Comparison of ENCODE assay signal across 11 cellular contexts in the genomic region with DNA sequence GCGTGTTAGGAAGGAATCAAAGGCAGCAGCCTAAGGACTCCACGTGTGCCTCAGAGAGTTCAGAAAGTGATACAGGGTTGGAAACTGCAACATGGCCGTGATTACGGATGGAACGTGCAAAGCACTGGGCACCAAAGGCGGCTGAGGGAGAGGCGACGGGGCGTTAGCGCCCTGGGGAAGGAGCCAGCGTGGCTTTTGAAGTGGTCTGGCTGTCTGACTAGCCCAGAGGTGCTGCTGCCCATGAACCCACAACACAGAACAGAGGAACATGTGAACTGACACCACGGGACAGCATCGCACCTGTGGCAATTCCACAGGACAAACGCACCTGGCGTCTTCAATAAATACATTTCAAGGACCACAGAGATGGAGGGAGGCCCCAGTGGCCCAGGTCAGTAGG. TPM values are rescaled to one million over a fixed set of nuclear protein-coding genes. Genes with fewer than 3 reads are reported as not detected.
DNase-seq lines count a peak whose midpoint lies in the region; TF ChIP-seq lines count a peak whose summit lies in the region.
"Had no signal": no experiment of that assay in that cellular context is flagged by ENCODE, and none has a peak within 500 bp of the region (broad histone marks: within the 10 kb centered on the region; RNA-seq: fewer than 3 reads in every experiment).

No MANE protein-coding gene starts in this region.

- DNase-seq in islet precursor cell (peak; percentile 44), spleen (peak; percentile 41), NCI-H82 treated with DMSO at 0.1 percent for 48 hours (lab: John Stamatoyannopoulos, UW; ENCODE audit: unreplicated experiment) (no peak)
- no peak for DNase-seq in effector CD8-positive, alpha-beta T cell (lab: John Stamatoyannopoulos, UW)
- DNase-seq: BE2C; CD8-positive, alpha-beta memory T cell; DMS53; GF-D8 had no signal

- WGBS in spleen, 5 donors, result 70 to 76% (median 72%) methylated on average over 15 of the region's 15 CpGs

- H3K4me1 ChIP-seq in BLaER1 (peaks cover 51% of the 10 kb centered on the region), spleen (no peaks in the 10 kb centered on the region)
- H3K4me1 ChIP-seq in BLaER1 treated with 17β-estradiol and CSF1 and Interleukin-3, amounts not matched to agents 10 nM and 100 nM, result peaks cover 5 to 51% (median 39%) of the 10 kb centered on the region in 10 experiments
- H3K4me1 ChIP-seq: A549, BE2C had no signal

- peak overlapping the region; percentile 79 for H3K4me2 ChIP-seq in BLaER1
- H3K4me2 ChIP-seq in BLaER1 treated with 17β-estradiol and CSF1 and Interleukin-3, amounts not matched to agents 10 nM and 100 nM, result peak overlapping the region in 9 of 11 experiments; percentile 11 to 76 (median 61); a peak in 17 of 22 replicates
- H3K4me2 ChIP-seq: A549 had no signal

- H3K27ac ChIP-seq in BLaER1 (no peak overlapping the region), spleen (no peak overlapping the region)
- H3K27ac ChIP-seq in BLaER1 treated with 17β-estradiol and CSF1 and Interleukin-3, amounts not matched to agents 10 nM and 100 nM, result no peak overlapping the region
- H3K27ac ChIP-seq: A549 had no signal

- no peak for TF ChIP-seq CTCF in spleen (IDR thresholded peaks at IDR 0.05 in 8 of 11, conservative IDR thresholded peaks at IDR 0.05 in 3 of 11)

- intact Hi-C loops in spleen (cut with DNase I; ENCODE audit: low total_unique reads), result no loop called here

- H3K27me3 ChIP-seq in BLaER1, result peaks cover 9% of the 10 kb centered on the region
- peaks cover 0 to 30% (median 7%) of the 10 kb centered on the region in 11 experiments; a peak in 10 of 22 replicates for H3K27me3 ChIP-seq in BLaER1 treated with 17β-estradiol and CSF1 and Interleukin-3, amounts not matched to agents 10 nM and 100 nM
- peaks cover 0 to 17% (median 0%) of the 10 kb centered on the region in 7 donors for H3K27me3 ChIP-seq in spleen (replicated peaks in 1 of 7)
- H3K27me3 ChIP-seq: BE2C had no signal

- H3K36me3 ChIP-seq in BLaER1 (no peaks in the 10 kb centered on the region), spleen (no peaks in the 10 kb centered on the region)
- H3K36me3 ChIP-seq in BLaER1 treated with 17β-estradiol and CSF1 and Interleukin-3, amounts not matched to agents 10 nM and 100 nM, result no peaks in the 10 kb centered on the region
- H3K36me3 ChIP-seq: BE2C had no signal

- no peaks in the 10 kb centered on the region for H4K20me1 ChIP-seq in BLaER1
- no peaks in the 10 kb centered on the region; a peak in 1 of 22 replicates for H4K20me1 ChIP-seq in BLaER1 treated with 17β-estradiol and CSF1 and Interleukin-3, amounts not matched to agents 10 nM and 100 nM

- H3K9me3 ChIP-seq in BLaER1 (peaks cover 20% of the 10 kb centered on the region), spleen (no peaks in the 10 kb centered on the region)
- peaks cover 0 to 27% (median 18%) of the 10 kb centered on the region in 11 experiments; a peak in 16 of 22 replicates for H3K9me3 ChIP-seq in BLaER1 treated with 17β-estradiol and CSF1 and Interleukin-3, amounts not matched to agents 10 nM and 100 nM (replicated peaks in 1 of 11)
- H3K9me3 ChIP-seq: BE2C had no signal

- H3K4me3 ChIP-seq in BLaER1 (no peak overlapping the region), spleen (no peak overlapping the region)
- H3K4me3 ChIP-seq in BLaER1 treated with 17β-estradiol and CSF1 and Interleukin-3, amounts not matched to agents 10 nM and 100 nM, result no peak overlapping the region
- H3K4me3 ChIP-seq: A549 had no signal

- H3K9ac ChIP-seq in BLaER1, result no peak overlapping the region
- H3K9ac ChIP-seq in BLaER1 treated with 17β-estradiol and CSF1 and Interleukin-3, amounts not matched to agents 10 nM and 100 nM, result 0 out of 22 replicates have a peak overlapping the region, but pooled peaks of 1 of the 11 experiments have one; percentile 2

- TF ChIP-seq POLR2A in spleen (IDR thresholded peaks at IDR 0.05), result no peak

RNA-seq across cellular contexts. Expression of gene TMEM52, which starts 18.0 kb away (rescaled TPM):
- 1 to 10 TPM in 6 of 7 donors, not detected in 1; 1.1 to 4.7 (median 1.8) TPM for total RNA-seq in spleen
- polyA plus RNA-seq in spleen, result 1 to 10 TPM in 1 of 3 donors, under 1 TPM in 2; 0.35 to 1.9 (median 0.64) TPM

RNA-seq across cellular contexts. Expression of gene CALML6, which starts 22.0 kb away (rescaled TPM):
- 1 to 10 TPM in 1 of 7 donors, under 1 TPM in 4, not detected in 2; 0.34 to 3.0 (median 0.66) TPM for total RNA-seq in spleen
- 1 to 10 TPM in 1 of 3 donors, under 1 TPM in 2; 0.58 to 1.8 (median 0.85) TPM for polyA plus RNA-seq in spleen
- polyA plus RNA-seq: CD8-positive, alpha-beta memory T cell had no signal

RNA-seq across cellular contexts. Expression of gene GNB1, which starts 46.2 kb away (rescaled TPM):
- total RNA-seq in spleen, result 100 to 1,000 TPM; 186 to 304 (median 273) TPM
- polyA plus RNA-seq in spleen, result 100 to 1,000 TPM in 1 of 3 donors, 10 to 100 TPM in 2; 76.0 to 132 (median 95.5) TPM

Comparison
In these comparisons a context has a peak if more than half of its experiments do, and no peak if none do; other contexts are left out.
1. DNase-seq: peak in islet precursor cell (single experiment) and spleen (single experiment); none in effector CD8-positive, alpha-beta T cell (single experiment) and NCI-H82 treated with DMSO at 0.1 percent for 48 hours (single experiment).